Comparison of ENCODE assay signal across 9 cellular contexts in genomic region chr19:660793-661426, GRCh38. TPM values are rescaled to one million over a fixed set of nuclear protein-coding genes. Genes with fewer than 3 reads are reported as not detected.
A peak's percentile ranks its signal among the peaks of the same experiment; 100 is the strongest.
DNase-seq lines count a peak whose midpoint lies in the region; ATAC-seq, FAIRE-seq and TF ChIP-seq lines count a peak whose summit lies in the region.
"Had no signal": no experiment of that assay in that cellular context is flagged by ENCODE, and none has a peak within 500 bp of the region (broad histone marks: within the 10 kb centered on the region; RNA-seq: fewer than 3 reads in every experiment).

No MANE protein-coding gene starts in this region.

- H3K9me3 ChIP-seq in HUES48 (ENCODE audit: control insufficient read depth, insufficient read depth, low read length) (no peaks in the 10 kb centered on the region), kidney (ENCODE audit: control insufficient read depth in 1 of 2, low read length in 2 of 2) (no peaks in the 10 kb centered on the region)

- no peak for FAIRE-seq in kidney (lab: Jason Lieb, UNC)
- FAIRE-seq: colon had no signal

- peak; percentile 13 for DNase-seq in activated naive CD4-positive, alpha-beta T cell treated with anti-CD3 and anti-CD28 coated beads, Interleukin-2, amount 50 U/mL, for 16 hours
- DNase-seq in kidney, result no peak
- no peak for DNase-seq in stimulated activated naive B cell treated with anti-CD40 and anti-IgM and Interleukin-4, amounts not matched to agents 10 μg/mL and 1 μg/mL and 100 μg/mL, for 72 hours
- no peak for DNase-seq in NCI-H82 (lab: John Stamatoyannopoulos, UW)
- DNase-seq in NCI-H2171 treated with DMSO at 0.1 percent for 48 hours (lab: John Stamatoyannopoulos, UW), result no peak
- DNase-seq in NCI-H1436 (lab: John Stamatoyannopoulos, UW), result no peak

- peaks cover 4% of the 10 kb centered on the region; the same call in 1 of the 2 replicates for H3K36me3 ChIP-seq in HUES48 (ENCODE audit: control insufficient read depth, insufficient read depth, low read length)
- H3K36me3 ChIP-seq in kidney (ENCODE audit: control insufficient read depth in 1 of 2, insufficient read depth in 2 of 2, low read length in 2 of 2), result no peaks in the 10 kb centered on the region

- no peak for TF ChIP-seq CTCF in kidney (IDR thresholded peaks at IDR 0.05; ENCODE audit: borderline replicate concordance, extremely low read depth, insufficient read depth)

- ATAC-seq in stimulated activated naive B cell treated with anti-CD40 and anti-IgM and Interleukin-4, amounts not matched to agents 10 μg/mL and 1 μg/mL and 100 μg/mL, for 72 hours (replicated peaks), result peak in 1 of 2 donors; percentile 1
- ATAC-seq in GM18520 (IDR thresholded peaks at IDR 0.05; ENCODE audit: unreplicated experiment), result no peak

- peak overlapping the region; percentile 97 for H3K27ac Mint-ChIP-seq in stimulated activated naive B cell treated with anti-CD40 and anti-IgM and Interleukin-4, amounts not matched to agents 10 μg/mL and 1 μg/mL and 100 μg/mL, for 72 hours

- H3K27me3 Mint-ChIP-seq in stimulated activated naive B cell treated with anti-CD40 and anti-IgM and Interleukin-4, amounts not matched to agents 10 μg/mL and 1 μg/mL and 100 μg/mL, for 72 hours, result no peaks in the 10 kb centered on the region

- intact Hi-C loops in kidney (cut with DNase I), result no loop called here

- peak overlapping the region; percentile 97 to 98 for H3K4me3 Mint-ChIP-seq in stimulated activated naive B cell treated with anti-CD40 and anti-IgM and Interleukin-4, amounts not matched to agents 10 μg/mL and 1 μg/mL and 100 μg/mL, for 72 hours

- H3K27ac ChIP-seq in HUES48 (ENCODE audit: low read depth, low read length) (no peak overlapping the region), kidney (ENCODE audit: low read depth in 2 of 2, low read length in 2 of 2) (peak overlapping the region; percentile 42 to 74)

- H3K9me3 Mint-ChIP-seq in stimulated activated naive B cell treated with anti-CD40 and anti-IgM and Interleukin-4, amounts not matched to agents 10 μg/mL and 1 μg/mL and 100 μg/mL, for 72 hours, result no peaks in the 10 kb centered on the region

- H3K36me3 Mint-ChIP-seq in stimulated activated naive B cell treated with anti-CD40 and anti-IgM and Interleukin-4, amounts not matched to agents 10 μg/mL and 1 μg/mL and 100 μg/mL, for 72 hours, result peaks cover 17 to 26% of the 10 kb centered on the region in 2 donors

- no peak overlapping the region for H3K9ac ChIP-seq in HUES48 (ENCODE audit: low read depth, low read length)
- H3K9ac ChIP-seq in kidney (ENCODE audit: low read length in 2 of 2), result peak overlapping the region; percentile 20 to 78

- peak overlapping the region; percentile 87; the same call in 1 of the 2 replicates for H3K4me3 ChIP-seq in HUES48 (ENCODE audit: low read depth, low read length)
- peak overlapping the region; percentile 43 to 75 for H3K4me3 ChIP-seq in kidney (ENCODE audit: low read length in 2 of 2)

- H3K4me1 ChIP-seq in HUES48 (ENCODE audit: control insufficient read depth, insufficient read depth, low read length) (peaks cover 4% of the 10 kb centered on the region), kidney (ENCODE audit: control insufficient read depth in 1 of 2, insufficient read depth in 1 of 2, low read depth in 1 of 2, low read length in 2 of 2) (peaks cover 10 to 48% of the 10 kb centered on the region in 2 donors)

- no peaks in the 10 kb centered on the region; the same call in 1 of the 2 replicates for H3K27me3 ChIP-seq in HUES48 (ENCODE audit: control insufficient read depth, insufficient read depth, low read length)

- H3K4me1 Mint-ChIP-seq in stimulated activated naive B cell treated with anti-CD40 and anti-IgM and Interleukin-4, amounts not matched to agents 10 μg/mL and 1 μg/mL and 100 μg/mL, for 72 hours, result peaks cover 47 to 80% of the 10 kb centered on the region in 2 donors

RNA-seq across cellular contexts. Expression of gene RNF126, which starts 2.1 kb away (rescaled TPM):
- 38.0 TPM for total RNA-seq in kidney
- polyA plus RNA-seq in kidney (ENCODE audit: insufficient read depth, low read depth, low replicate concordance), result 33.3 TPM

RNA-seq across cellular contexts. Expression of gene FSTL3, which starts 15.3 kb away (rescaled TPM):
- 63.0 TPM for total RNA-seq in kidney
- polyA plus RNA-seq in kidney (ENCODE audit: insufficient read depth, low read depth, low replicate concordance), result 23.9 TPM

RNA-seq across cellular contexts. Expression of gene FGF22, which starts 21.2 kb away (rescaled TPM):
- 0.19 TPM for total RNA-seq in kidney
- 0.71 TPM for polyA plus RNA-seq in kidney (ENCODE audit: insufficient read depth, low read depth, low replicate concordance)

RNA-seq across cellular contexts. Expression of gene POLRMT, which starts 27.6 kb away (rescaled TPM):
- total RNA-seq in kidney, result 49.8 TPM
- polyA plus RNA-seq in kidney (ENCODE audit: insufficient read depth, low read depth, low replicate concordance), result 117 TPM

RNA-seq across cellular contexts. Expression of gene PRSS57, which starts 34.3 kb away (rescaled TPM):
- not detected for total RNA-seq in kidney
- not detected for polyA plus RNA-seq in kidney (ENCODE audit: insufficient read depth, low read depth, low replicate concordance)
